In the genomic region with DNA sequence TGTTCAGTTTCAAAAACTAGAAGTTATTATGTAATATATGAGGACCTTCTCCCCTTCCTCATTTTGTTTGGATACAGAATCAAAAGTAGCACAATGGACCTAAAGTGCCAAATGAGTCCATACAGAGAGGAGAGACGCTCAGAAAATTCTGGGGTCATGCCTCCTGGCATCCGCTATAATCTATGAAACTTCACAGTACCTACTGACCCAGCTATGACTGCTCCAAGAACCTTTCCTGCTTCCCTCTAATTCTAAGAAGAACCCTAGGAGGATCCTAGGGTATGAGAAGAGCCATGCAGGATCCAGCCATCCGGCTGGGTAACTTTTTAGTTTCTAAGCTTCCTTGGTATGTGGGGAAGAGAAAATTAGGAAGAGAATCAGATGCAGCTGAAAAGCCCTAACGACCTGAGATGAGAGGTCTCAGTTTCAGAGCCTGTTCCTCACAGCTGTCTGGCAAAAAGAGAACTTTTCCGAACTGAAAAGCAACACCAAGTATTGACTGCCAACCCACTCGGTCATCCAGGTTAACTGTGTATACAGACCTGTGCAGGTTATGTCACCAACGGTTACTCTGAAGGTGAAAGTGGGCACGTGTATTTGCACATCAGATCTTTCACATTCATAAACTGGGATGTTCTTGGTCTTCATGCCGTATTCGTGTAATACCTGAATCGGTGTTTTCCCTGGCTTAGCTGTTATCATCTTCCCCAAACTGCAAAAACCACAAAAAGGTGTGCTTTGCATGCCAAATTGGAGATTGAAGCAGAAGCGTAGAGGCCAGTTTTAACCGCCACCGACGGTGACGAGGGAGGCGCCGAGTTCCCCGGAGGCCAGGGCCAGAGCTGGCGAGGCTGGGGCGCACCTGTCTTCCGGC, we compare ENCODE assay signal across 8 cellular contexts. TPM values are rescaled to one million over a fixed set of nuclear protein-coding genes. Genes with fewer than 3 reads are reported as not detected.
DNase-seq lines count a peak whose midpoint lies in the region; ATAC-seq, FAIRE-seq and TF ChIP-seq lines count a peak whose summit lies in the region.

No MANE protein-coding gene starts in this region.

- 6% methylated on average over 22 of the region's 22 CpGs for WGBS in GM12878 (ENCODE audit: insufficient coverage, insufficient replicate concordance, low lambda C conversion rate, missing lambda C conversion rate)
- WGBS in lower leg skin, 2 donors: 5 to 6% methylated on average over 21 to 22 of the region's 22 CpGs
- WGBS in thymus: 11% methylated on average over 22 of the region's 22 CpGs

- H3K27me3 ChIP-seq in GM12878 (replicated peaks in 1 of 2; ENCODE audit: control insufficient read depth in 2 of 2, insufficient read depth in 2 of 2, low read length in 1 of 2) (no peaks in the 10 kb centered on the region), thymus (ENCODE audit: control insufficient read depth, insufficient read depth) (no peaks in the 10 kb centered on the region)

- no peaks in the 10 kb centered on the region for H4K20me1 ChIP-seq in GM12878 (ENCODE audit: control insufficient read depth, insufficient read depth)

- peaks cover 28% of the 10 kb centered on the region for H3K79me2 ChIP-seq in GM12878 (ENCODE audit: control insufficient read depth, insufficient read depth, low read length)

- H3K27ac Mint-ChIP-seq in T-helper 1 cell treated with Interleukin-12 subunit alpha and Interleukin-12 subunit beta and Interleukin-4 antibody, amounts not matched to agents 30 μg/mL and 1 μg/mL, for 36 hours: peak overlapping the region; percentile 89

- SMC1A ChIA-PET in GM12878 (lab: Charles Lee; ENCODE audit: uncharacterized antibody, unreplicated experiment): interaction anchor here (1.1 to 4.7 kb wide), 14 partner anchors 9 to 215 kb away, joined by 3 to 24 read pairs (median 6); no protein-coding TSS in a partner anchor

- H3K9me3 ChIP-seq in GM12878 (replicated peaks; ENCODE audit: control insufficient read depth, insufficient read depth, low read length) (no peaks in the 10 kb centered on the region), thymus (ENCODE audit: control insufficient read depth) (no peaks in the 10 kb centered on the region)

- peaks cover 23% of the 10 kb centered on the region for H3K4me1 Mint-ChIP-seq in T-helper 1 cell treated with Interleukin-12 subunit alpha and Interleukin-12 subunit beta and Interleukin-4 antibody, amounts not matched to agents 30 μg/mL and 1 μg/mL, for 36 hours (ENCODE audit: low read depth)

- peaks cover 11% of the 10 kb centered on the region for H3K27me3 Mint-ChIP-seq in T-helper 1 cell treated with Interleukin-12 subunit alpha and Interleukin-12 subunit beta and Interleukin-4 antibody, amounts not matched to agents 30 μg/mL and 1 μg/mL, for 36 hours (ENCODE audit: low read depth)

- in situ Hi-C loops in GM12878 (cut with MboI): no loop called here

- TF ChIP-seq EP300 in Ishikawa (IDR thresholded peaks at IDR 0.05; ENCODE audit: borderline replicate concordance) (no peak), GM12878 (IDR thresholded peaks at IDR 0.05; ENCODE audit: borderline replicate concordance in 1 of 2, control insufficient read depth in 1 of 2, low read depth in 2 of 2, low read length in 2 of 2) (no peak)

- peak overlapping the region; percentile 95 for H2AFZ ChIP-seq in GM12878 (ENCODE audit: control insufficient read depth, low read depth, low read length)

- intact Hi-C loops in GM12878 (cut with micrococcal nuclease; ENCODE audit: unreplicated experiment) (loop anchor here (1.0 kb wide), 1 partner anchor 36 kb away; no protein-coding TSS in a partner anchor), lower leg skin (cut with DNase I; ENCODE audit: low total_unique reads) (no loop called here)

- POLR2A ChIA-PET in GM12878 (lab: Charles Lee): interaction anchor here (0.6 to 3.2 kb wide), 13 partner anchors 8 to 349 kb away, joined by 3 to 21 read pairs (median 4); no protein-coding TSS in a partner anchor

- H3K4me2 ChIP-seq in GM12878 (ENCODE audit: control insufficient read depth, insufficient read depth): peak overlapping the region; percentile 84

- H3K9ac ChIP-seq in GM12878 (ENCODE audit: control insufficient read depth, insufficient read depth, low read length): peak overlapping the region; percentile 99

- no peak for DNase-seq in T-helper 1 cell
- no peak for DNase-seq in GM12878 (ENCODE audit: low read depth, low spot score)
- DNase-seq in lower leg skin (ENCODE audit: low spot score in 2 of 2): no peak
- DNase-seq in RPMI8226: no peak

- FAIRE-seq in GM12878 (lab: Jason Lieb, UNC): no peak

- peak overlapping the region; percentile 94 for H3K4me3 ChIP-seq in GM12878
- H3K4me3 ChIP-seq in lower leg skin (ENCODE audit: low read depth, poor library complexity, severe bottlenecking): peak overlapping the region; percentile 82
- peak overlapping the region; percentile 75 for H3K4me3 ChIP-seq in thymus (ENCODE audit: low read length)

- RAD21 ChIA-PET in GM12878 (lab: Charles Lee; ENCODE audit: unreplicated experiment): interaction anchor here (0.9 to 3.5 kb wide), 10 partner anchors 17 to 337 kb away, joined by 3 to 26 read pairs (median 3); a partner anchor contains a TSS

- TF ChIP-seq CTCF in GM12878 (IDR thresholded peaks at IDR 0.05 in 2 of 3, conservative IDR thresholded peaks at IDR 0.05 in 1 of 3; ENCODE audit: control insufficient read depth in 2 of 3, extremely low read depth in 1 of 3, insufficient read depth in 1 of 3, low read depth in 3 of 3, low read length in 3 of 3): no peak
- TF ChIP-seq CTCF in lower leg skin (IDR thresholded peaks at IDR 0.05): no peak

- H3K36me3 ChIP-seq in GM12878 (ENCODE audit: control insufficient read depth in 2 of 2, insufficient read depth in 2 of 2, low read length in 1 of 2): peaks cover 3 to 19% of the 10 kb centered on the region in 2 experiments; a peak in 3 of 4 replicates
- peaks cover 7% of the 10 kb centered on the region for H3K36me3 ChIP-seq in thymus (ENCODE audit: control insufficient read depth, insufficient read depth)

- no peak for TF ChIP-seq RAD21 in Ishikawa (IDR thresholded peaks at IDR 0.05; ENCODE audit: low read depth)
- no peak for TF ChIP-seq RAD21 in GM12878 (IDR thresholded peaks at IDR 0.05; ENCODE audit: insufficient read depth, low read depth, low read length)

- CTCF ChIA-PET in GM12878 (lab: Yijun Ruan, JAX): interaction anchor here (0.7 to 5.5 kb wide), 11 partner anchors 9 to 337 kb away, joined by 3 to 41 read pairs (median 3); no protein-coding TSS in a partner anchor

- TF ChIP-seq POLR2A in GM12878 (IDR thresholded peaks at IDR 0.05; ENCODE audit: low read depth, low read length) (no peak), lower leg skin (IDR thresholded peaks at IDR 0.05) (no peak)

- H3K4me1 ChIP-seq in GM12878 (ENCODE audit: control insufficient read depth, insufficient read depth, low read length): peaks cover 9% of the 10 kb centered on the region
- peaks cover 11% of the 10 kb centered on the region for H3K4me1 ChIP-seq in thymus (ENCODE audit: control insufficient read depth, insufficient read depth, low read length)

- no peaks in the 10 kb centered on the region for H3K9me3 Mint-ChIP-seq in T-helper 1 cell treated with Interleukin-12 subunit alpha and Interleukin-12 subunit beta and Interleukin-4 antibody, amounts not matched to agents 30 μg/mL and 1 μg/mL, for 36 hours

- TSS peak; percentile 61 for BruUV-seq in GM12878 (replicated peaks; lab: Mats Ljungman, UMichigan)

- peak overlapping the region; percentile 86 for H3K4me3 Mint-ChIP-seq in T-helper 1 cell treated with Interleukin-12 subunit alpha and Interleukin-12 subunit beta and Interleukin-4 antibody, amounts not matched to agents 30 μg/mL and 1 μg/mL, for 36 hours

- ATAC-seq in GM21723 (IDR thresholded peaks at IDR 0.05; ENCODE audit: unreplicated experiment) (peak; percentile 49), GM12878 (peak; percentile 65)

- H3K27ac ChIP-seq in GM12878 (ENCODE audit: control insufficient read depth, insufficient read depth) (peak overlapping the region; percentile 94), thymus (ENCODE audit: low read depth) (peak overlapping the region; percentile 99)

- H3K36me3 Mint-ChIP-seq in T-helper 1 cell treated with Interleukin-12 subunit alpha and Interleukin-12 subunit beta and Interleukin-4 antibody, amounts not matched to agents 30 μg/mL and 1 μg/mL, for 36 hours (ENCODE audit: low read depth): peaks cover 18% of the 10 kb centered on the region

RNA-seq across cellular contexts. Expression of a gene that starts 1.0 kb away (rescaled TPM):
- total RNA-seq in GM12878 (2013; cell fraction: nucleolus; rRNA removed): 99.5 and 101 TPM in 2 replicates
- 70.1 and 74.5 TPM in 2 replicates for total RNA-seq in GM12878 (2014; rRNA removed)
- total RNA-seq in GM12878 (2014; rRNA removed; fragmentation: Illumina TruSeq; extraction: Trizol): 49.5 and 50.1 TPM in 2 replicates
- total RNA-seq in GM12878 (2021): 46.8 and 49.1 TPM in 2 replicates
- 27.2 TPM for polyA plus RNA-seq in GM12878 (2011; ENCODE audit: low read depth)
- 65.7 and 80.6 TPM in 2 replicates for polyA plus RNA-seq in GM12878 (2011; rRNA removed)
- polyA plus RNA-seq in GM12878 (2011; cell fraction: cytosol; rRNA removed): 40.1 and 59.0 TPM in 2 replicates
- polyA plus RNA-seq in GM12878 (2011; cell fraction: nucleus; rRNA removed): 47.4 and 47.8 TPM in 2 replicates
- 45.5 and 50.4 TPM in 2 replicates for polyA plus RNA-seq in GM12878 (2012)
- 48.2 and 68.4 TPM in 2 replicates for polyA plus RNA-seq in GM12878 (2014; fragmentation: Illumina TruSeq; extraction: Trizol)
- polyA plus RNA-seq in GM12878 (2014; fragmentation: Nextera tagmentation; extraction: Ambion mirVana): 10 to 100 TPM; 19.1 to 25.1 TPM
- 53.8 and 59.3 TPM in 2 replicates for polyA plus RNA-seq in GM12878 (2014; rRNA removed)
- 10 to 100 TPM; 71.1 to 75.6 TPM for polyA plus RNA-seq in GM12878 (2016; fragmentation: Nextera tagmentation; extraction: Ambion mirVana)
- polyA minus RNA-seq in GM12878 (2011; rRNA and poly(A)+ RNA removed): 43.6 and 62.9 TPM in 2 replicates
- 28.7 and 34.7 TPM in 2 replicates for polyA minus RNA-seq in GM12878 (2011; cell fraction: cytosol; rRNA and poly(A)+ RNA removed)
- 68.9 and 87.0 TPM in 2 replicates for polyA minus RNA-seq in GM12878 (2011; cell fraction: nucleus; rRNA and poly(A)+ RNA removed)
- total RNA-seq in lower leg skin: 10 to 100 TPM; 53.8 to 71.2 (median 57.3) TPM
- 65.4 TPM for polyA plus RNA-seq in thymus

RNA-seq across cellular contexts. Expression of a gene that starts 1.2 kb away (rescaled TPM):
- total RNA-seq in GM12878 (2013; cell fraction: nucleolus; rRNA removed): 8.4 and 8.6 TPM in 2 replicates
- total RNA-seq in GM12878 (2014; rRNA removed) (3.4 and 4.4 TPM in 2 replicates), GM12878 (2014; rRNA removed; fragmentation: Illumina TruSeq; extraction: Trizol) (4.3 TPM in 2 replicates), GM12878 (2021) (2.9 and 3.1 TPM in 2 replicates), lower leg skin (1 to 10 TPM in 3 of 4 donors, under 1 TPM in 1; 0.84 to 6.6 (median 1.2) TPM)
- polyA plus RNA-seq in GM12878 (2011; ENCODE audit: low read depth): 3.6 TPM
- polyA plus RNA-seq in GM12878 (2011; rRNA removed) (6.2 and 9.5 TPM in 2 replicates), GM12878 (2014; fragmentation: Illumina TruSeq; extraction: Trizol) (6.4 and 7.4 TPM in 2 replicates), GM12878 (2014; fragmentation: Nextera tagmentation; extraction: Ambion mirVana) (1 to 10 TPM; 2.1 to 3.0 TPM), GM12878 (2014; rRNA removed) (4.0 and 6.8 TPM in 2 replicates), GM12878 (2016; fragmentation: Nextera tagmentation; extraction: Ambion mirVana) (1 to 10 TPM; 1.8 to 2.6 TPM), thymus (13.6 TPM)
- polyA plus RNA-seq in GM12878 (2011; cell fraction: cytosol; rRNA removed): 2.1 and 2.4 TPM in 2 replicates
- 8.5 and 9.4 TPM in 2 replicates for polyA plus RNA-seq in GM12878 (2011; cell fraction: nucleus; rRNA removed)
- 4.7 and 6.7 TPM in 2 replicates for polyA plus RNA-seq in GM12878 (2012)
- polyA minus RNA-seq in GM12878 (2011; rRNA and poly(A)+ RNA removed): 1.6 and 1.7 TPM in 2 replicates
- polyA minus RNA-seq in GM12878 (2011; cell fraction: cytosol; rRNA and poly(A)+ RNA removed): 1.1 and 1.4 TPM in 2 replicates
- polyA minus RNA-seq in GM12878 (2011; cell fraction: nucleus; rRNA and poly(A)+ RNA removed): 3.1 and 5.6 TPM in 2 replicates

RNA-seq across cellular contexts. Expression of a gene that starts 28.5 kb away (rescaled TPM):
- total RNA-seq in GM12878 (2013; cell fraction: nucleolus; rRNA removed): 5.1 and 5.2 TPM in 2 replicates
- total RNA-seq in GM12878 (2014; rRNA removed) (7.8 and 10.2 TPM in 2 replicates), GM12878 (2014; rRNA removed; fragmentation: Illumina TruSeq; extraction: Trizol) (9.6 and 10.5 TPM in 2 replicates), GM12878 (2021) (5.6 and 6.4 TPM in 2 replicates), lower leg skin (1 to 10 TPM; 4.6 to 6.7 (median 5.4) TPM)
- polyA plus RNA-seq in GM12878 (2011; ENCODE audit: low read depth): 4.9 TPM
- polyA plus RNA-seq in GM12878 (2011; rRNA removed) (6.3 and 8.1 TPM in 2 replicates), GM12878 (2014; fragmentation: Illumina TruSeq; extraction: Trizol) (15.2 and 17.0 TPM in 2 replicates), GM12878 (2014; fragmentation: Nextera tagmentation; extraction: Ambion mirVana) (10 to 100 TPM; 16.6 to 16.7 TPM), GM12878 (2014; rRNA removed) (9.8 and 11.3 TPM in 2 replicates), GM12878 (2016; fragmentation: Nextera tagmentation; extraction: Ambion mirVana) (10 to 100 TPM; 13.7 to 14.7 TPM), thymus (6.5 TPM)
- polyA plus RNA-seq in GM12878 (2011; cell fraction: cytosol; rRNA removed): 2.8 TPM in 2 replicates
- 2.4 and 2.9 TPM in 2 replicates for polyA plus RNA-seq in GM12878 (2011; cell fraction: nucleus; rRNA removed)
- 3.6 and 4.4 TPM in 2 replicates for polyA plus RNA-seq in GM12878 (2012)
- polyA minus RNA-seq in GM12878 (2011; rRNA and poly(A)+ RNA removed): 1.1 and 1.8 TPM in 2 replicates
- 0.94 and 2.8 TPM in 2 replicates for polyA minus RNA-seq in GM12878 (2011; cell fraction: cytosol; rRNA and poly(A)+ RNA removed)
- polyA minus RNA-seq in GM12878 (2011; cell fraction: nucleus; rRNA and poly(A)+ RNA removed): 3.9 and 5.0 TPM in 2 replicates

RNA-seq across cellular contexts. Expression of a gene that starts 30.3 kb away (rescaled TPM):
- total RNA-seq in GM12878 (2013; cell fraction: nucleolus; rRNA removed): 9.8 and 12.6 TPM in 2 replicates
- 3.8 and 3.9 TPM in 2 replicates for total RNA-seq in GM12878 (2014; rRNA removed)
- total RNA-seq in GM12878 (2014; rRNA removed; fragmentation: Illumina TruSeq; extraction: Trizol): 7.1 and 7.3 TPM in 2 replicates
- total RNA-seq in GM12878 (2021): 13.3 and 15.3 TPM in 2 replicates
- 1.3 TPM for polyA plus RNA-seq in GM12878 (2011; ENCODE audit: low read depth)
- polyA plus RNA-seq in GM12878 (2011; rRNA removed): 21.1 and 34.0 TPM in 2 replicates
- polyA plus RNA-seq in GM12878 (2011; cell fraction: cytosol; rRNA removed): 3.0 and 3.4 TPM in 2 replicates
- 3.9 and 5.8 TPM in 2 replicates for polyA plus RNA-seq in GM12878 (2011; cell fraction: nucleus; rRNA removed)
- polyA plus RNA-seq in GM12878 (2012): 4.5 and 6.7 TPM in 2 replicates
- 7.2 and 7.3 TPM in 2 replicates for polyA plus RNA-seq in GM12878 (2014; fragmentation: Illumina TruSeq; extraction: Trizol)
- polyA plus RNA-seq in GM12878 (2014; fragmentation: Nextera tagmentation; extraction: Ambion mirVana): 1 to 10 TPM; 1.4 to 2.0 TPM
- 5.4 and 7.6 TPM in 2 replicates for polyA plus RNA-seq in GM12878 (2014; rRNA removed)
- polyA plus RNA-seq in GM12878 (2016; fragmentation: Nextera tagmentation; extraction: Ambion mirVana): 10 to 100 TPM; 10.3 to 10.6 TPM
- polyA minus RNA-seq in GM12878 (2011; rRNA and poly(A)+ RNA removed): 4.4 and 7.1 TPM in 2 replicates
- polyA minus RNA-seq in GM12878 (2011; cell fraction: cytosol; rRNA and poly(A)+ RNA removed): 2.9 and 7.5 TPM in 2 replicates
- polyA minus RNA-seq in GM12878 (2011; cell fraction: nucleus; rRNA and poly(A)+ RNA removed): 5.0 and 8.4 TPM in 2 replicates
- 1 to 10 TPM; 2.7 to 7.6 (median 4.2) TPM for total RNA-seq in lower leg skin
- polyA plus RNA-seq in thymus: 3.8 TPM
